In the genomic region with DNA sequence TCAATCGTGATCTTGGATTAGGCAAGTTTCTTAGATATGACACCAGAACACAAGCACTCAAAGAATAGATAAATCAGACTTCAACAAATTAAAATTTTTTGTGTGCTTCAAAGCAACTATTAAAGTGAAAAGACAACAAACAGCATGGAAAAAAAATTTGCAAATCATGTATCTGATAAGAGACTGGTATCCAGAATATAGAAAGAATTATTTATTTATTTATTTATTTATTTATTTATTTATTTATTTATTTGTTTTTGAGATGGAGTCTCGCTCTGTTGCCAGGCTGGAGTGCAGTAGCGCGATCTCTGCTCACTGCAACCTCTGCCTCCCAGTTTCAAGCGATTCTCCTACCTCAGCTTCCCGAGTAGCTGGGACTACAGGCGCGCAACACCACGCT, we compare ENCODE assay signal across 5 cellular contexts. TPM values are rescaled to one million over a fixed set of nuclear protein-coding genes. Genes with fewer than 3 reads are reported as not detected.
"Had no signal": no experiment of that assay in that cellular context is flagged by ENCODE, and none has a peak within 500 bp of the region (broad histone marks: within the 10 kb centered on the region; RNA-seq: fewer than 3 reads in every experiment).

No MANE protein-coding gene starts in this region.

RNA-seq across cellular contexts. Expression of gene PCAT6, which starts 18.5 kb away (rescaled TPM):
- total RNA-seq: kidney epithelial cell, liver, lung microvascular endothelial cell, mononuclear cell had no signal
- polyA plus RNA-seq: naive thymus-derived CD4-positive, alpha-beta T cell had no signal
